8 cellular contexts compared by ENCODE assay signal in the genomic region with DNA sequence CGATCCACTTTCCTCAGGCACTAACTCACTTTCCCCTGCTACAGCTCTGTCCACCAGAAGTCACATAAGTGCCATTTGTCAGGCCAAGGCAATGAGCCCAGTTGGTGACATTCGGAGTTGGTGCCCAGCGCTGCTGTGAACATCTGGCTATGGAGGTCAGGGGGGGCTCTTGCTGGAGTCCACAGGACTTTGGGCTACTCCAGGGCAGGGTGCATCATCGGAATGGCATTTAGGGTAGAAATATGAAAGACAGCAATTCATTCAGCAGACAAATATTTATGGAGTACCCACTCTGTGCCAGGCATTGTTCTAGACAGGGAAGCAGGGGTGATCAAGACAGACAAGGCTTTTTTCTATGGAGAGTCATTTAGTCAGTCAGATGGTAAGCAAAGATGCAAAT. TPM values are rescaled to one million over a fixed set of nuclear protein-coding genes. Genes with fewer than 3 reads are reported as not detected.
DNase-seq lines count a peak whose midpoint lies in the region; ATAC-seq and TF ChIP-seq lines count a peak whose summit lies in the region.

No MANE protein-coding gene starts in this region.

- peak overlapping the region; percentile 99 for H3K4me3 Mint-ChIP-seq in endodermal cell
- H3K4me3 Mint-ChIP-seq in natural killer cell: peak overlapping the region; percentile 100

- no TSS peak for BruUV-seq in OCI-LY7 (replicated peaks; lab: Mats Ljungman, UMichigan)

- H3K36me3 Mint-ChIP-seq in endodermal cell (ENCODE audit: low read depth) (no peaks in the 10 kb centered on the region), natural killer cell (peaks cover 7% of the 10 kb centered on the region)

- H3K9me2 ChIP-seq in OCI-LY7 (ENCODE audit: insufficient read depth, low read length): no peaks in the 10 kb centered on the region

- H3K4me3 ChIP-seq in OCI-LY7 (ENCODE audit: low read depth, low read length, poor library complexity, severe bottlenecking) (peak overlapping the region; percentile 86), endodermal cell (ENCODE audit: low read length) (peak overlapping the region; percentile 97)

- POLR2A ChIA-PET in OCI-LY7 (lab: Charles Lee): interaction anchor here (1.4 kb wide), 1 partner anchor 9 kb away, joined by 3 read pairs; no protein-coding TSS in a partner anchor

- peaks cover 22% of the 10 kb centered on the region for H3K27me3 Mint-ChIP-seq in endodermal cell (ENCODE audit: insufficient read depth)
- H3K27me3 Mint-ChIP-seq in natural killer cell (ENCODE audit: low read depth in 2 of 2): no peaks in the 10 kb centered on the region

- H3K27me3 ChIP-seq in endodermal cell (ENCODE audit: control insufficient read depth, insufficient read depth, low read length, poor library complexity, severe bottlenecking): no peaks in the 10 kb centered on the region

- no peak for TF ChIP-seq CTCF in OCI-LY7 (conservative IDR thresholded peaks at IDR 0.05; ENCODE audit: low read length)
- TF ChIP-seq CTCF in endodermal cell (conservative IDR thresholded peaks at IDR 0.05): no peak
- TF ChIP-seq CTCF in natural killer cell (IDR thresholded peaks at IDR 0.05): no peak

- H3K27ac Mint-ChIP-seq in endodermal cell (no peak overlapping the region), natural killer cell (peak overlapping the region; percentile 63 to 95)

- peaks cover 27% of the 10 kb centered on the region for H3K36me3 ChIP-seq in OCI-LY7 (ENCODE audit: insufficient read depth, low read length)
- peaks cover 6% of the 10 kb centered on the region for H3K36me3 ChIP-seq in endodermal cell (ENCODE audit: control insufficient read depth, insufficient read depth, low read length)

- DNase-seq in C1 segment of cervical spinal cord (lab: John Stamatoyannopoulos, UW) (peak in 13 of 14 donors; percentile 13 to 70 (median 50)), OCI-LY7 (ENCODE audit: low spot score) (no peak), endodermal cell (no peak), natural killer cell (no peak), AML-193 (lab: John Stamatoyannopoulos, UW) (no peak), SHP77 treated with DMSO at 0.1 percent for 48 hours (lab: John Stamatoyannopoulos, UW) (no peak)

- H4K20me1 ChIP-seq in OCI-LY7 (ENCODE audit: insufficient read depth, low read length): peaks cover 24% of the 10 kb centered on the region

- WGBS in endodermal cell (ENCODE audit: insufficient coverage in 1 of 2, insufficient read length in 1 of 2), 2 experiments: 72 to 81% methylated on average over 3 to 4 of the region's 4 CpGs

- intact Hi-C loops in OCI-LY7 (cut with micrococcal nuclease; ENCODE audit: unreplicated experiment): loop anchor here (5.0 kb wide), 1 partner anchor 117 kb away; no protein-coding TSS in a partner anchor
- intact Hi-C loops in natural killer cell (cut with micrococcal nuclease): loop anchor here (5.0 kb wide), 1 partner anchor 277 kb away; a partner anchor contains a TSS

- peak overlapping the region; percentile 86 for H3K9ac ChIP-seq in endodermal cell (ENCODE audit: extremely low read depth, low read length, poor library complexity, severe bottlenecking)

- H2AFZ ChIP-seq in OCI-LY7 (ENCODE audit: low read length): no peak overlapping the region

- H3K4me1 Mint-ChIP-seq in endodermal cell (peaks cover 24% of the 10 kb centered on the region), natural killer cell (peaks cover 41 to 45% of the 10 kb centered on the region in 2 donors)

- CTCF ChIA-PET in OCI-LY7 (lab: Charles Lee; ENCODE audit: unreplicated experiment): no interaction called here

- peak overlapping the region; percentile 77 for H3K4me2 ChIP-seq in OCI-LY7 (ENCODE audit: low read length)

- ATAC-seq in natural killer cell (no peak), HG03378 (IDR thresholded peaks at IDR 0.05; ENCODE audit: unreplicated experiment) (no peak), GM18907 (IDR thresholded peaks at IDR 0.05; ENCODE audit: unreplicated experiment) (no peak)

- no peak overlapping the region for H3K27ac ChIP-seq in OCI-LY7 (ENCODE audit: low read depth, low read length, poor library complexity, severe bottlenecking)
- no peak overlapping the region for H3K27ac ChIP-seq in endodermal cell (ENCODE audit: low read depth, low read length)

- H3K4me1 ChIP-seq in OCI-LY7 (ENCODE audit: insufficient read depth, low read length, poor library complexity, severe bottlenecking) (peaks cover 27% of the 10 kb centered on the region), endodermal cell (ENCODE audit: control insufficient read depth, insufficient read depth, low read length) (no peaks in the 10 kb centered on the region)

- H3K9me3 Mint-ChIP-seq in endodermal cell: no peaks in the 10 kb centered on the region
- no peaks in the 10 kb centered on the region for H3K9me3 Mint-ChIP-seq in natural killer cell

- no peaks in the 10 kb centered on the region for H3K9me3 ChIP-seq in OCI-LY7 (ENCODE audit: low read length)
- no peaks in the 10 kb centered on the region for H3K9me3 ChIP-seq in endodermal cell (ENCODE audit: control insufficient read depth, low read length)

- H3K79me2 ChIP-seq in OCI-LY7 (ENCODE audit: insufficient read depth, low read depth, low read length): peaks cover 44% of the 10 kb centered on the region

RNA-seq across cellular contexts. Expression of a gene that starts 1.5 kb away (rescaled TPM):
- 140 and 146 TPM in 2 replicates for total RNA-seq in OCI-LY7 (2014; rRNA removed; shearing (Covaris generic))
- 264 and 275 TPM in 2 replicates for total RNA-seq in OCI-LY7 (2022)
- 100 to 1,000 TPM; 179 to 201 TPM for total RNA-seq in endodermal cell
- polyA plus RNA-seq in endodermal cell (2013, experiment 1 of 2): 278 TPM
- 253 TPM for polyA plus RNA-seq in endodermal cell (2013, experiment 2 of 2)
- 100 to 1,000 TPM; 114 to 121 (median 117) TPM for total RNA-seq in natural killer cell

RNA-seq across cellular contexts. Expression of a gene that starts 55.3 kb away (rescaled TPM):
- total RNA-seq in OCI-LY7 (2014; rRNA removed; shearing (Covaris generic)): 6.4 and 9.3 TPM in 2 replicates
- 4.5 and 4.9 TPM in 2 replicates for total RNA-seq in OCI-LY7 (2022)
- 1 to 10 TPM; 8.8 to 9.5 TPM for total RNA-seq in endodermal cell
- 9.3 TPM for polyA plus RNA-seq in endodermal cell (2013, experiment 1 of 2)
- 7.7 TPM for polyA plus RNA-seq in endodermal cell (2013, experiment 2 of 2)
- total RNA-seq in natural killer cell: 10 to 100 TPM; 12.5 to 18.4 (median 18.0) TPM

Comparison
In these comparisons a context has a peak if more than half of its experiments do, and no peak if none do; other contexts are left out.
1. DNase-seq: peak in C1 segment of cervical spinal cord (13 of 14); none in OCI-LY7 (single experiment), endodermal cell (single experiment), natural killer cell (single experiment), AML-193 (0 of 2) and SHP77 treated with DMSO at 0.1 percent for 48 hours (single experiment).